20 cellular contexts compared by ENCODE assay signal in the genomic region with DNA sequence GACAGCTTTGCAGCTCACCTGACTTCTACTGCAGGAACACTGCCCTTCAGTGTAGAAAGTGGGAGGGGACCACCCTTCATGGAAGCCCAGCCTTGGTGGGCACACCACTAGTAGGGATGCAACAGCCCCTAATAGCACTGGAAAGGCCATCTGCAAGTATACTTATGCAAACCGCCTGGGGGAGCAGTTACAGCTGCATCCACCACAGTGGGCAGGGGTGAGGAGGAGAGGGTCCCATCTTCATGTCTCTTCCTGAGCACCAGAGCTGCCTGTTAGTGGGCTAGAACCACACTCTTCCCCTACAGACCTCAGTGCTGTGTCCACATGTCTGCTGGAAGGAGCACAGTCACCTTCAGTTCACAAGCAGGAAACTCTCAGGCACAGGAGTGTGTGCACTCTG.
DNase-seq lines count a peak whose midpoint lies in the region; ATAC-seq, FAIRE-seq and TF ChIP-seq lines count a peak whose summit lies in the region.
"Had no signal": no experiment of that assay in that cellular context is flagged by ENCODE, and none has a peak within 500 bp of the region (broad histone marks: within the 10 kb centered on the region; RNA-seq: fewer than 3 reads in every experiment).

No MANE protein-coding gene starts in this region.

- no peaks in the 10 kb centered on the region for H3K36me3 ChIP-seq in bronchial epithelial cell (ENCODE audit: control insufficient read depth, insufficient read depth, low read length)
- no peaks in the 10 kb centered on the region for H3K36me3 ChIP-seq in body of pancreas (replicated peaks in 1 of 2; ENCODE audit: insufficient read depth in 1 of 2, low read depth in 2 of 2)
- H3K36me3 ChIP-seq: HAP-1 had no signal

- no peaks in the 10 kb centered on the region for H3K4me1 ChIP-seq in H9 (ENCODE audit: insufficient read depth, low read length)
- no peaks in the 10 kb centered on the region for H3K4me1 ChIP-seq in body of pancreas
- H3K4me1 ChIP-seq: Caco-2, HAP-1 had no signal

- no peak overlapping the region for H3K4me2 ChIP-seq in H9 (ENCODE audit: insufficient read depth, insufficient read length, low read length)
- H3K4me2 ChIP-seq: KMS-11 had no signal

- H2BK20ac ChIP-seq in H9 (ENCODE audit: low read depth, low read length, poor library complexity, severe bottlenecking): no peak overlapping the region

- H4K91ac ChIP-seq in H9 (ENCODE audit: insufficient read length, low read depth, low read length): no peak overlapping the region

- no peaks in the 10 kb centered on the region for H3K9me3 ChIP-seq in H9 (ENCODE audit: control insufficient read depth, low read depth, low read length)
- no peaks in the 10 kb centered on the region for H3K9me3 ChIP-seq in body of pancreas
- H3K9me3 ChIP-seq: Caco-2, HAP-1 had no signal

- H3K27ac ChIP-seq in H9 (ENCODE audit: insufficient read length, low read depth, low read length) (no peak overlapping the region), body of pancreas (no peak overlapping the region)
- H3K27ac ChIP-seq: KMS-11 had no signal

- H3K23me2 ChIP-seq in H9 (ENCODE audit: insufficient read length, low read depth, low read length, poor library complexity, severe bottlenecking): no peaks in the 10 kb centered on the region

- intact Hi-C loops in body of pancreas (cut with DNase I): no loop called here

- H3T11ph ChIP-seq in H9 (ENCODE audit: low read length): no peak overlapping the region

- no peak overlapping the region for H2BK15ac ChIP-seq in H9 (ENCODE audit: low read depth, low read length)

- no peak overlapping the region for H3K14ac ChIP-seq in H9 (ENCODE audit: insufficient read depth, low read length)

- H4K8ac ChIP-seq in H9 (replicated peaks; ENCODE audit: insufficient read length, low read depth, low read length): no peak overlapping the region

- ATAC-seq in body of pancreas: no peak
- ATAC-seq in HG02678 (IDR thresholded peaks at IDR 0.05; ENCODE audit: unreplicated experiment): no peak

- peaks cover 3 to 4% of the 10 kb centered on the region in 2 experiments; a peak in 2 of 5 replicates for H3K9me3 Mint-ChIP-seq in H9

- H3K56ac ChIP-seq in H9 (ENCODE audit: insufficient read length, low read depth, low read length): no peak overlapping the region

- no peak overlapping the region for H2BK12ac ChIP-seq in H9 (ENCODE audit: insufficient read length, low read depth, low read length)

- peak; percentile 58 for FAIRE-seq in bronchial epithelial cell (lab: Jason Lieb, UNC)
- FAIRE-seq: D721Med, G401.6, GM12891, GM18507 had no signal

- H3K4me1 Mint-ChIP-seq in H9: peaks cover 2 to 3% of the 10 kb centered on the region in 2 experiments; a peak in 1 of 4 replicates
- H3K4me1 Mint-ChIP-seq: B cell; CD4-positive, CD25-positive, alpha-beta regulatory T cell had no signal

- H3K79me2 ChIP-seq in H9 (ENCODE audit: insufficient read depth, low read length): no peaks in the 10 kb centered on the region

- no peak overlapping the region for H2BK5ac ChIP-seq in H9 (ENCODE audit: insufficient read length, low read length)

- H4K20me1 ChIP-seq in H9 (ENCODE audit: control insufficient read depth, insufficient read depth, insufficient read length): no peaks in the 10 kb centered on the region

- H3K4me3 ChIP-seq in bronchial epithelial cell (ENCODE audit: low read depth, low read length) (no peak overlapping the region), body of pancreas (no peak overlapping the region)
- H3K4me3 ChIP-seq: HAP-1 had no signal

- no peak overlapping the region for H3K9ac ChIP-seq in H9 (ENCODE audit: extremely low read depth, insufficient read length, low read length)
- H3K9ac ChIP-seq: KMS-11 had no signal

- H2AFZ ChIP-seq in H9 (ENCODE audit: low read length): no peak overlapping the region

- no peak overlapping the region for H2BK120ac ChIP-seq in H9 (ENCODE audit: low read depth, low read length, poor library complexity, severe bottlenecking)

- no peak for TF ChIP-seq POLR2A in body of pancreas (IDR thresholded peaks at IDR 0.05)

- no peak overlapping the region for H4K5ac ChIP-seq in H9 (ENCODE audit: insufficient read length, low read depth, low read length)

- no peak overlapping the region for H3K27ac Mint-ChIP-seq in H9
- H3K27ac Mint-ChIP-seq: B cell; CD4-positive, CD25-positive, alpha-beta regulatory T cell had no signal

- H3K79me1 ChIP-seq in H9 (ENCODE audit: insufficient read depth, low read depth, low read length, poor library complexity, severe bottlenecking): no peaks in the 10 kb centered on the region

- no peaks in the 10 kb centered on the region for H3K27me3 ChIP-seq in H9 (ENCODE audit: insufficient read depth, low read length)
- no peaks in the 10 kb centered on the region for H3K27me3 ChIP-seq in bronchial epithelial cell (ENCODE audit: control insufficient read depth, insufficient read depth, low read length)
- no peaks in the 10 kb centered on the region for H3K27me3 ChIP-seq in body of pancreas

- no peaks in the 10 kb centered on the region; the same call in 1 of the 2 replicates for H3K27me3 Mint-ChIP-seq in H9 (ENCODE audit: low read depth)
- H3K27me3 Mint-ChIP-seq: B cell; CD4-positive, CD25-positive, alpha-beta regulatory T cell had no signal

- no peak overlapping the region for H3K23ac ChIP-seq in H9 (ENCODE audit: insufficient read length, low read depth, low read length)

- no peak overlapping the region for H3K18ac ChIP-seq in H9 (ENCODE audit: insufficient read length, low read depth, low read length)

- peaks cover 0 to 5% (median 0%) of the 10 kb centered on the region in 3 experiments; a peak in 2 of 7 replicates for H3K36me3 Mint-ChIP-seq in H9 (ENCODE audit: insufficient read depth in 1 of 3, low read depth in 3 of 3)
- H3K36me3 Mint-ChIP-seq: CD4-positive, CD25-positive, alpha-beta regulatory T cell had no signal

- WGBS in H9 (ENCODE audit: extremely low coverage, insufficient read length, low lambda C conversion rate): no CpG with 5 or more reads among the region's 1 CpG
- 36 to 67% methylated on average over 1 of the region's 1 CpG for WGBS in body of pancreas, 2 donors

- DNase-seq in AG08395 (ENCODE audit: low spot score): peak; percentile 2
- DNase-seq in H9: peak; percentile 62
- DNase-seq in bronchial epithelial cell (ENCODE audit: low read depth): no peak
- DNase-seq in iPS-NIHi7 (ENCODE audit: extremely low spot score): peak; percentile 49
- DNase-seq in NCI-H446 treated with DMSO at 0.1 percent for 48 hours (lab: John Stamatoyannopoulos, UW): no peak
- DNase-seq in NCI-H146 treated with DMSO at 0.1 percent for 48 hours (lab: John Stamatoyannopoulos, UW; ENCODE audit: unreplicated experiment): no peak
- DNase-seq in body of pancreas: no peak
- DNase-seq: 8988T; C1 segment of cervical spinal cord; Caco-2; CD4-positive, CD25-positive, alpha-beta regulatory T cell; GOT3 had no signal

- no peak overlapping the region for H3K4ac ChIP-seq in H9 (ENCODE audit: low read depth, low read length)

- H2AK5ac ChIP-seq in H9 (ENCODE audit: insufficient read length, low read length): no peak overlapping the region

- TF ChIP-seq CTCF in H9 (conservative IDR thresholded peaks at IDR 0.05): peak; percentile 33; the same call in 2 of the 3 replicates
- TF ChIP-seq CTCF in bronchial epithelial cell (IDR thresholded peaks at IDR 0.05; ENCODE audit: insufficient read depth, low read length, severe bottlenecking): no peak
- TF ChIP-seq CTCF in body of pancreas (IDR thresholded peaks at IDR 0.05): no peak

- no peak overlapping the region for H3K4me3 Mint-ChIP-seq in H9
- H3K4me3 Mint-ChIP-seq: B cell; CD4-positive, CD25-positive, alpha-beta regulatory T cell had no signal

Comparison
In these comparisons a context has a peak if more than half of its experiments do, and no peak if none do; other contexts are left out.
1. DNase-seq: peak in AG08395 (single experiment), H9 (single experiment) and iPS-NIHi7 (single experiment); none in bronchial epithelial cell (single experiment), NCI-H446 treated with DMSO at 0.1 percent for 48 hours (single experiment), NCI-H146 treated with DMSO at 0.1 percent for 48 hours (single experiment) and body of pancreas (0 of 4).